ENCODE assay signal across 24 cellular contexts in the genomic region with DNA sequence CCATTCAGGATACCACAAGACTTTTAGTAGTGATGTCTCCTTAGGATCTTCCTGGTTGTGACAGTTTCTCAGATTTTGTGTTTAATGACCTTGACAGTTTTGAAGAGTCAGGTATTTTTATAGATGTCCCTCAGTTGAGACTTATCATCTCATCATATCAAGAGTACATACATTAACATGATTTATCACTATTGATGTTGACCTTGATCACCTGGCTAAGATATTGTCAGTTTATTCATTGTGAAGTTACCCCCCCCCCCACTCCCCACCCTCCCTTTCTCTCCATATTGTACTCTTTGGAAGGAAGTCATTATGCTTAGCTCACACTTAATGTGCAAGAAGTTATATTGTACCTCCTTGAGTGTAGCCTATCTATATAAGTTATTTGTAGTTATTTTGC. TPM values are rescaled to one million over a fixed set of nuclear protein-coding genes. Genes with fewer than 3 reads are reported as not detected.
DNase-seq lines count a peak whose midpoint lies in the region; ATAC-seq, FAIRE-seq and TF ChIP-seq lines count a peak whose summit lies in the region.
"Had no signal": no experiment of that assay in that cellular context is flagged by ENCODE, and none has a peak within 500 bp of the region (broad histone marks: within the 10 kb centered on the region; RNA-seq: fewer than 3 reads in every experiment).

No MANE protein-coding gene starts in this region.

- CTCF ChIA-PET in HepG2 (lab: Yijun Ruan, JAX; ENCODE audit: low intra/inter-chr PET ratio, low total read pairs) = no interaction called here
- CTCF ChIA-PET in K562 (lab: Yijun Ruan, JAX; ENCODE audit: low intra/inter-chr PET ratio) = no interaction called here

- H3K27ac ChIP-seq in HepG2 (ENCODE audit: extremely low read length, insufficient read depth, low read length) (no peak overlapping the region), right lobe of liver (no peak overlapping the region), Karpas-422 (ENCODE audit: low read length) (peak overlapping the region; percentile 35; the same call in 1 of the 2 replicates), K562 (ENCODE audit: extremely low read depth, low read depth, low read length) (no peak overlapping the region), testis (no peak overlapping the region)
- H3K27ac ChIP-seq: 22Rv1; A549; BLaER1 treated with 17β-estradiol and CSF1 and Interleukin-3, amounts not matched to agents 10 nM and 100 nM; C4-2B had no signal

- FAIRE-seq in HepG2 (lab: Jason Lieb, UNC) (no peak), K562 (lab: Jason Lieb, UNC) (no peak)
- FAIRE-seq: A549, G401.6, GM12891, GM19239 had no signal

- H3K36me3 Mint-ChIP-seq in memory B cell = peaks cover 20% of the 10 kb centered on the region

- H3K27me3 ChIP-seq in HepG2 (ENCODE audit: control insufficient read depth in 1 of 2, insufficient read depth in 2 of 2, low read length in 2 of 2) = no peaks in the 10 kb centered on the region
- H3K27me3 ChIP-seq in right lobe of liver = no peaks in the 10 kb centered on the region
- H3K27me3 ChIP-seq in Karpas-422 (ENCODE audit: low read length) = no peaks in the 10 kb centered on the region
- H3K27me3 ChIP-seq in K562 (ENCODE audit: control insufficient read depth in 2 of 2, insufficient read depth in 2 of 2, low read length in 2 of 2) = no peaks in the 10 kb centered on the region
- no peaks in the 10 kb centered on the region for H3K27me3 ChIP-seq in testis
- H3K27me3 ChIP-seq: BLaER1 treated with 17β-estradiol and CSF1 and Interleukin-3, amounts not matched to agents 10 nM and 100 nM had no signal

- peaks cover 16% of the 10 kb centered on the region for H3K79me2 ChIP-seq in HepG2 (ENCODE audit: insufficient read depth, low read length)
- H3K79me2 ChIP-seq in Karpas-422 (ENCODE audit: low read length) = peaks cover 93% of the 10 kb centered on the region
- peaks cover 61% of the 10 kb centered on the region for H3K79me2 ChIP-seq in K562 (ENCODE audit: control insufficient read depth, insufficient read depth, low read length)

- H3K4me2 ChIP-seq in HepG2 (ENCODE audit: low read depth, low read length) (no peak overlapping the region), Karpas-422 (ENCODE audit: low read depth, low read length, poor library complexity, severe bottlenecking) (no peak overlapping the region), K562 (ENCODE audit: insufficient read depth, low read length) (no peak overlapping the region)
- H3K4me2 ChIP-seq: A549; BLaER1 treated with 17β-estradiol and CSF1 and Interleukin-3, amounts not matched to agents 10 nM and 100 nM had no signal

- H3K4me1 ChIP-seq in HepG2 (ENCODE audit: insufficient read depth, low read length) (peaks cover 6% of the 10 kb centered on the region; the same call in 1 of the 2 replicates), right lobe of liver (no peaks in the 10 kb centered on the region), Karpas-422 (ENCODE audit: low read length) (peaks cover 40% of the 10 kb centered on the region), K562 (replicated peaks in 1 of 2; ENCODE audit: control insufficient read depth in 2 of 2, insufficient read depth in 2 of 2, low read length in 2 of 2) (no peaks in the 10 kb centered on the region), testis (no peaks in the 10 kb centered on the region)
- H3K4me1 ChIP-seq: A549 had no signal

- BruUV-seq in HepG2 (replicated peaks; lab: Mats Ljungman, UMichigan) (no TSS peak), K562 (replicated peaks; lab: Mats Ljungman, UMichigan) (no TSS peak)

- no peak overlapping the region for H3K9ac ChIP-seq in HepG2 (ENCODE audit: insufficient read depth, low read depth, low read length)
- no peak overlapping the region for H3K9ac ChIP-seq in Karpas-422 (ENCODE audit: low read length)
- H3K9ac ChIP-seq in K562 (ENCODE audit: insufficient read depth in 1 of 2, low read depth in 2 of 2, low read length in 2 of 2) = no peak overlapping the region
- H3K9ac ChIP-seq: BLaER1 treated with 17β-estradiol and CSF1 and Interleukin-3, amounts not matched to agents 10 nM and 100 nM had no signal

- no peaks in the 10 kb centered on the region for H3K9me3 Mint-ChIP-seq in memory B cell
- H3K9me3 Mint-ChIP-seq: CD4-positive, alpha-beta memory T cell; CD8-positive, alpha-beta memory T cell had no signal

- peaks cover 2 to 49% of the 10 kb centered on the region in 2 experiments; a peak in 4 of 5 replicates for H3K36me3 ChIP-seq in HepG2 (replicated peaks in 1 of 2; ENCODE audit: control insufficient read depth in 1 of 2, insufficient read depth in 2 of 2, low read length in 2 of 2)
- peaks cover 0 to 7% (median 0%) of the 10 kb centered on the region in 4 donors for H3K36me3 ChIP-seq in right lobe of liver
- peaks cover 34% of the 10 kb centered on the region; the same call in 1 of the 2 replicates for H3K36me3 ChIP-seq in Karpas-422 (ENCODE audit: insufficient read depth, low read length)
- peaks cover 63% of the 10 kb centered on the region; the same call in 2 of the 3 replicates for H3K36me3 ChIP-seq in K562 (ENCODE audit: control insufficient read depth, insufficient read depth, low read length)
- no peaks in the 10 kb centered on the region for H3K36me3 ChIP-seq in testis (ENCODE audit: low read depth, missing control alignments)

- DNase-seq in HepG2 (ENCODE audit: low spot score) = no peak
- DNase-seq in right lobe of liver = no peak
- no peak for DNase-seq in Karpas-422
- no peak for DNase-seq in K562 (ENCODE audit: extremely low read depth in 1 of 4, low spot score in 3 of 4)
- DNase-seq in memory B cell (ENCODE audit: low spot score in 2 of 2) = no peak
- no peak for DNase-seq in testis
- DNase-seq in activated CD8-positive, alpha-beta memory T cell treated with anti-CD3 and anti-CD28 coated beads, Interleukin-2, amount 50 U/mL, for 4 hours = no peak
- DNase-seq: AML-193; CD4-positive, alpha-beta memory T cell; CD8-positive, alpha-beta memory T cell; COR-L47; DMS 273 treated with DMSO at 0.1 percent for 48 hours; DMS153; DMS79 treated with DMSO at 0.1 percent for 48 hours; GF-D8 had no signal

- TF ChIP-seq CTCF in HepG2 (CRISPR knock-in tag; IDR thresholded peaks at IDR 0.05) (no peak), right lobe of liver (IDR thresholded peaks at IDR 0.05) (no peak), K562 (IDR thresholded peaks at IDR 0.05 in 2 of 3, conservative IDR thresholded peaks at IDR 0.05 in 1 of 3; ENCODE audit: insufficient read depth in 2 of 3, low read depth in 1 of 3, low read length in 3 of 3) (no peak), testis (IDR thresholded peaks at IDR 0.05) (no peak)

- no peak for TF ChIP-seq RAD21 in HepG2 (CRISPR knock-in tag; IDR thresholded peaks at IDR 0.05)
- TF ChIP-seq RAD21 in K562 (CRISPR knock-in tag; conservative IDR thresholded peaks at IDR 0.05 in 1 of 2, IDR thresholded peaks at IDR 0.05 in 1 of 2) = no peak

- H3K4me3 Mint-ChIP-seq in memory B cell = no peak overlapping the region
- H3K4me3 Mint-ChIP-seq: B cell; CD4-positive, alpha-beta memory T cell; CD8-positive, alpha-beta memory T cell had no signal

- TF ChIP-seq POLR2A in HepG2 (IDR thresholded peaks at IDR 0.05; ENCODE audit: insufficient read depth in 1 of 2, low read depth in 2 of 2, low read length in 2 of 2) (no peak), right lobe of liver (IDR thresholded peaks at IDR 0.05) (no peak), K562 (conservative IDR thresholded peaks at IDR 0.05) (no peak), testis (IDR thresholded peaks at IDR 0.05) (no peak)

- H4K20me1 ChIP-seq in HepG2 (ENCODE audit: insufficient read depth, low read length) = no peaks in the 10 kb centered on the region
- H4K20me1 ChIP-seq in Karpas-422 (ENCODE audit: insufficient read depth, low read depth, low read length) = no peaks in the 10 kb centered on the region
- H4K20me1 ChIP-seq in K562 (replicated peaks; ENCODE audit: control insufficient read depth, insufficient read depth, low read length) = no peaks in the 10 kb centered on the region

- POLR2A ChIA-PET in HepG2 (lab: Yijun Ruan, JAX) (no interaction called here), K562 (lab: Yijun Ruan, JAX) (interaction anchor here (0.6 kb wide), 1 partner anchor 11 kb away, joined by 3 read pairs; no protein-coding TSS in a partner anchor)

- in situ Hi-C loops in HepG2 (cut with HindIII; ENCODE audit: extremely low pct_ligation_motif_present, low pct_unique_long_range_greater_than_20kb) = no loop called here
- in situ Hi-C loops in K562 (cut with MboI) = no loop called here

- intact Hi-C loops in HepG2 (cut with micrococcal nuclease; ENCODE audit: unreplicated experiment) = no loop called here
- intact Hi-C loops in right lobe of liver (cut with DNase I) = no loop called here
- intact Hi-C loops in K562 (cut with micrococcal nuclease) = no loop called here
- intact Hi-C loops in testis (cut with DNase I; ENCODE audit: low total_unique reads) = no loop called here

- TF ChIP-seq EP300 in HepG2 (IDR thresholded peaks at IDR 0.05; ENCODE audit: low read depth in 2 of 2, low read length in 2 of 2) = no peak
- TF ChIP-seq EP300 in HepG2 (CRISPR knock-in tag; IDR thresholded peaks at IDR 0.05; ENCODE audit: borderline replicate concordance) = no peak
- TF ChIP-seq EP300 in K562 (IDR thresholded peaks at IDR 0.05; ENCODE audit: low read length) = no peak

- peaks cover 5% of the 10 kb centered on the region for H3K4me1 Mint-ChIP-seq in memory B cell

- H2AFZ ChIP-seq in HepG2 (ENCODE audit: low read length) = no peak overlapping the region
- H2AFZ ChIP-seq in Karpas-422 (ENCODE audit: low read length) = no peak overlapping the region
- no peak overlapping the region for H2AFZ ChIP-seq in K562 (ENCODE audit: low read depth, low read length)

- H3K9me1 ChIP-seq in K562 (ENCODE audit: control insufficient read depth, insufficient read depth, low read length) = no peaks in the 10 kb centered on the region

- ATAC-seq in HepG2 (no peak), right lobe of liver (no peak), K562 (no peak), memory B cell (ENCODE audit: low read depth) (no peak), HG03039 (IDR thresholded peaks at IDR 0.05; ENCODE audit: unreplicated experiment) (no peak)
- ATAC-seq: A549 had no signal

- peak overlapping the region; percentile 17 for H3K27ac Mint-ChIP-seq in memory B cell
- H3K27ac Mint-ChIP-seq: B cell; CD4-positive, alpha-beta memory T cell had no signal

- no peaks in the 10 kb centered on the region for H3K9me3 ChIP-seq in HepG2 (ENCODE audit: low read length)
- H3K9me3 ChIP-seq in right lobe of liver = no peaks in the 10 kb centered on the region
- no peaks in the 10 kb centered on the region for H3K9me3 ChIP-seq in Karpas-422 (ENCODE audit: low read length)
- no peaks in the 10 kb centered on the region for H3K9me3 ChIP-seq in K562 (replicated peaks; ENCODE audit: control insufficient read depth, insufficient read depth, low read depth, low read length)
- H3K9me3 ChIP-seq in testis = no peaks in the 10 kb centered on the region
- H3K9me3 ChIP-seq: A549 had no signal

- H3K4me3 ChIP-seq in HepG2 (replicated peaks in 1 of 3; ENCODE audit: insufficient read depth in 1 of 3, low read depth in 2 of 3, low read length in 3 of 3) (no peak overlapping the region), right lobe of liver (no peak overlapping the region), Karpas-422 (ENCODE audit: low read length) (no peak overlapping the region), K562 (no peak overlapping the region), testis (no peak overlapping the region)
- H3K4me3 ChIP-seq: A549; BLaER1 treated with 17β-estradiol and CSF1 and Interleukin-3, amounts not matched to agents 10 nM and 100 nM had no signal

- H3K27me3 Mint-ChIP-seq in memory B cell = no peaks in the 10 kb centered on the region
- H3K27me3 Mint-ChIP-seq: B cell; CD4-positive, alpha-beta memory T cell had no signal

- no peaks in the 10 kb centered on the region for H3K9me2 ChIP-seq in Karpas-422 (replicated peaks; ENCODE audit: insufficient read depth, low read length)

RNA-seq across cellular contexts. Expression of a gene that starts 42.9 kb away (rescaled TPM):
- total RNA-seq in HepG2 (2016; rRNA removed; fragmentation: Illumina TruSeq; extraction: Trizol) = 59.0 and 71.8 TPM in 2 replicates
- total RNA-seq in HepG2 (2016; cell fraction: cytosol; rRNA removed; fragmentation: Illumina TruSeq; extraction: Trizol; ENCODE audit: low read depth) = 225 and 267 TPM in 2 replicates
- total RNA-seq in HepG2 (2016; cell fraction: insoluble cytoplasmic fraction; rRNA removed; fragmentation: Illumina TruSeq; extraction: Trizol) = 58.3 and 67.8 TPM in 2 replicates
- total RNA-seq in HepG2 (2016; cell fraction: membrane; rRNA removed; fragmentation: Illumina TruSeq; extraction: Trizol) = 138 and 166 TPM in 2 replicates
- total RNA-seq in HepG2 (2016; cell fraction: nucleus; rRNA removed; fragmentation: Illumina TruSeq; extraction: Trizol) = 62.7 and 68.1 TPM in 2 replicates
- 5.3 and 5.5 TPM in 2 replicates for polyA plus RNA-seq in HepG2 (2011; rRNA removed)
- 2.6 and 3.6 TPM in 2 replicates for polyA plus RNA-seq in HepG2 (2011; cell fraction: cytosol; rRNA removed)
- 7.1 and 10.0 TPM in 2 replicates for polyA plus RNA-seq in HepG2 (2011; cell fraction: nucleus; rRNA removed)
- 8.3 and 10.0 TPM in 2 replicates for polyA plus RNA-seq in HepG2 (2012)
- 0.25 and 0.32 TPM in 2 replicates for polyA plus RNA-seq in HepG2 (2016; cell fraction: cytosol; fragmentation: Illumina TruSeq; extraction: Trizol; ENCODE audit: low read depth)
- 10.2 and 10.3 TPM in 2 replicates for polyA plus RNA-seq in HepG2 (2016; cell fraction: insoluble cytoplasmic fraction; fragmentation: Illumina TruSeq; extraction: Trizol; ENCODE audit: low read depth)
- polyA plus RNA-seq in HepG2 (2016; cell fraction: membrane; fragmentation: Illumina TruSeq; extraction: Trizol; ENCODE audit: low read depth) = 0.95 and 1.1 TPM in 2 replicates
- polyA plus RNA-seq in HepG2 (2016; cell fraction: nucleus; fragmentation: Illumina TruSeq; extraction: Trizol; ENCODE audit: insufficient read depth, low read depth) = 23.0 and 30.4 TPM in 2 replicates
- polyA minus RNA-seq in HepG2 (2011; rRNA and poly(A)+ RNA removed; ENCODE audit: low replicate concordance) = 37.1 and 109 TPM in 2 replicates
- 44.4 and 47.0 TPM in 2 replicates for polyA minus RNA-seq in HepG2 (2011; cell fraction: cytosol; rRNA and poly(A)+ RNA removed)
- polyA minus RNA-seq in HepG2 (2011; cell fraction: nucleus; rRNA and poly(A)+ RNA removed) = 72.2 and 82.1 TPM in 2 replicates
- total RNA-seq in right lobe of liver = 10 to 100 TPM; 10.9 to 17.2 (median 12.1) TPM
- total RNA-seq in Karpas-422 (2014; rRNA removed; shearing (Covaris generic); ENCODE audit: low replicate concordance) = 40.0 and 68.1 TPM in 2 replicates
- total RNA-seq in K562 (2011; cell fraction: chromatin; rRNA removed; ENCODE audit: low replicate concordance) = 68.6 and 206 TPM in 2 replicates
- 29.5 and 38.4 TPM in 2 replicates for total RNA-seq in K562 (2011; cell fraction: nucleolus; rRNA removed)
- 68.1 and 97.3 TPM in 2 replicates for total RNA-seq in K562 (2011; cell fraction: nucleoplasm; rRNA removed)
- total RNA-seq in K562 (2014; rRNA removed) = 23.0 and 23.9 TPM in 2 replicates
- 56.1 and 59.4 TPM in 2 replicates for total RNA-seq in K562 (2014; rRNA removed; fragmentation: Illumina TruSeq; extraction: Trizol)
- total RNA-seq in K562 (2015; rRNA removed; fragmentation: Illumina TruSeq; extraction: Trizol) = 44.8 and 47.5 TPM in 2 replicates
- total RNA-seq in K562 (2021) = 43.3 and 45.3 TPM in 2 replicates
- polyA plus RNA-seq in K562 (2011; rRNA removed) = 15.1 and 18.2 TPM in 2 replicates
- polyA plus RNA-seq in K562 (2011; cell fraction: cytosol; rRNA removed) = 7.3 and 9.3 TPM in 2 replicates
- polyA plus RNA-seq in K562 (2011; cell fraction: nucleus; rRNA removed) = 18.7 and 21.6 TPM in 2 replicates
- polyA plus RNA-seq in K562 (2012) = 10.1 and 11.9 TPM in 2 replicates
- polyA plus RNA-seq in K562 (2014; fragmentation: Illumina TruSeq; extraction: Trizol) = 15.4 and 21.1 TPM in 2 replicates
- polyA plus RNA-seq in K562 (2014; fragmentation: Nextera tagmentation; extraction: Ambion mirVana) = 1 to 10 TPM; 4.7 to 4.8 TPM
- polyA plus RNA-seq in K562 (2014; rRNA removed) = 8.9 and 9.7 TPM in 2 replicates
- polyA minus RNA-seq in K562 (2011; rRNA and poly(A)+ RNA removed) = 132 and 175 TPM in 2 replicates
- polyA minus RNA-seq in K562 (2011; cell fraction: cytosol; rRNA and poly(A)+ RNA removed) = 41.2 and 42.2 TPM in 2 replicates
- 26.8 and 59.2 TPM in 2 replicates for polyA minus RNA-seq in K562 (2011; cell fraction: nucleus; rRNA and poly(A)+ RNA removed)
- 10 to 100 TPM; 78.1 to 90.2 TPM for total RNA-seq in testis
- polyA plus RNA-seq in testis (ENCODE audit: insufficient read depth, low read depth, low replicate concordance) = 20.3 TPM
